ENCODE assay signal across 21 cellular contexts in the genomic region with DNA sequence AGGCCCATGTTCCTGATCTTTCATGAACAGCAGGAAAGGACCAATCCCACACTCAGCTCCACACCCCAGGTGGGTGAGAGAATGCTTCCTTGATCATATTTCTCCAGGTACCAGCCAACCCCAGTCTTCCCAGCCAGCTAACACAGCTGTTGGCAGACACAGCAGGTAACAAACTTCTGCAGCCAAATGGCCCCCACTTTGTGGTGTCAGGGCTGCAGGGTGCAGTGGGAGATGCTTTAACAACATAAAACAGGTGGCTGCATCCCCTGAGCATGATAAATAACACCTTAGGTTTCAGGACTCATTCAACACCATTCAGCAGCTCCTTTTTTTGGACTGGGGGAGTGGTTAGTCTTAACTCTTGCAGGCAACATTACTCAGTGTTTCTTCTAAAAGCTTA.
"Had no signal": no experiment of that assay in that cellular context is flagged by ENCODE, and none has a peak within 500 bp of the region (broad histone marks: within the 10 kb centered on the region; RNA-seq: fewer than 3 reads in every experiment).

No MANE protein-coding gene starts in this region.

- H3K27me3 ChIP-seq: colonic mucosa, testis had no signal

- H3K4me1 Mint-ChIP-seq: natural killer cell had no signal

- H3K36me3 ChIP-seq: colonic mucosa, gastroesophageal sphincter, prostate gland, spleen had no signal

- H3K27ac Mint-ChIP-seq: activated naive CD4-positive, alpha-beta T cell treated with anti-CD3 and anti-CD28 coated beads for 36 hours; natural killer cell; WTC11 had no signal

- H3K27ac ChIP-seq: colonic mucosa, epithelial cell of prostate, gastroesophageal sphincter, prostate gland, spleen, testis had no signal

- DNase-seq: activated CD4-positive, alpha-beta T cell treated with anti-CD3 and anti-CD28 coated beads, Interleukin-2, amount 50 U/mL, for 48 hours; activated CD8-positive, alpha-beta memory T cell treated with anti-CD3 and anti-CD28 coated beads, Interleukin-2, amount 50 U/mL, for 48 hours; activated naive CD4-positive, alpha-beta T cell treated with anti-CD3 and anti-CD28 coated beads for 36 hours; activated T-cell treated with anti-CD3 and anti-CD28 coated beads, Interleukin-2, amount 50 U/mL, for 48 hours; amygdala; colonic mucosa; head of caudate nucleus; left ventricle myocardium superior; mammary epithelial cell; midbrain; natural killer cell; spleen; stimulated activated CD4-positive, alpha-beta T cell treated with anti-CD3 and anti-CD28 coated beads, Interleukin-4, amount 100 ng/mL, for 1 hour; stimulated activated naive CD4-positive, alpha-beta T cell; T1000; testis; trophoblast cell had no signal

- H3K9me3 Mint-ChIP-seq: activated naive CD4-positive, alpha-beta T cell treated with anti-CD3 and anti-CD28 coated beads for 36 hours; natural killer cell; WTC11 had no signal

- H3K36me3 Mint-ChIP-seq: natural killer cell, WTC11 had no signal

- H3K4me1 ChIP-seq: colonic mucosa, gastroesophageal sphincter, prostate gland, spleen, testis had no signal

- H3K4me3 ChIP-seq: colonic mucosa, gastroesophageal sphincter, prostate gland, spleen, testis had no signal

- H3K9me3 ChIP-seq: colonic mucosa, gastroesophageal sphincter, prostate gland, spleen, testis had no signal

- H3K4me3 Mint-ChIP-seq: activated naive CD4-positive, alpha-beta T cell treated with anti-CD3 and anti-CD28 coated beads for 36 hours; natural killer cell; WTC11 had no signal
